In genomic region chr6:443621-444175, GRCh38 we compare ENCODE assay signal across 19 cellular contexts. TPM values are rescaled to one million over a fixed set of nuclear protein-coding genes. Genes with fewer than 3 reads are reported as not detected.
"Had no signal": no experiment of that assay in that cellular context is flagged by ENCODE, and none has a peak within 500 bp of the region (broad histone marks: within the 10 kb centered on the region; RNA-seq: fewer than 3 reads in every experiment).

No MANE protein-coding gene starts in this region.

- ATAC-seq: esophagus mucosa; gastrocnemius medialis; left lung; stimulated activated naive CD8-positive, alpha-beta T cell treated with anti-CD3 and anti-CD28 coated beads, Interleukin-15, amount 100 ng/mL, for 72 hours had no signal

- H3K36me3 ChIP-seq: adrenal gland, gastrocnemius medialis, left lung, prostate gland, right atrium auricular region, suprapubic skin, transverse colon, uterus had no signal

- DNase-seq: activated CD4-positive, alpha-beta T cell treated with anti-CD3 and anti-CD28 coated beads, Interleukin-2, amount 50 U/mL, for 1 hour; activated CD4-positive, CD25-positive, alpha-beta regulatory T cell; activated naive CD4-positive, alpha-beta T cell treated with Interleukin-2 at 50 U/mL for 16 hours; cerebellar nuclear complex; effector CD4-positive, alpha-beta T cell; gastrocnemius medialis; left lung; T-helper 9 cell; transverse colon; uterus had no signal

- H3K27ac ChIP-seq: adrenal gland, gastrocnemius medialis, left lung, prostate gland, right atrium auricular region, suprapubic skin, transverse colon, uterus had no signal

- H3K9me3 ChIP-seq: adrenal gland, gastrocnemius medialis, left lung, prostate gland, right atrium auricular region, suprapubic skin, transverse colon, uterus had no signal

- H3K4me3 ChIP-seq: adrenal gland, gastrocnemius medialis, left lung, prostate gland, right atrium auricular region, suprapubic skin, transverse colon, uterus had no signal

- H3K4me1 ChIP-seq: adrenal gland, gastrocnemius medialis, left lung, prostate gland, right atrium auricular region, suprapubic skin, transverse colon, uterus had no signal

- H3K27me3 ChIP-seq: right atrium auricular region, transverse colon, uterus had no signal

- H3K27me3 Mint-ChIP-seq: stimulated activated naive CD8-positive, alpha-beta T cell treated with anti-CD3 and anti-CD28 coated beads, Interleukin-15, amount 100 ng/mL, for 72 hours had no signal

RNA-seq across cellular contexts. Expression of gene IRF4, which starts 52.1 kb away (rescaled TPM):
- total RNA-seq: bronchial epithelial cell, lung microvascular endothelial cell, myocyte had no signal
